In the genomic region with DNA sequence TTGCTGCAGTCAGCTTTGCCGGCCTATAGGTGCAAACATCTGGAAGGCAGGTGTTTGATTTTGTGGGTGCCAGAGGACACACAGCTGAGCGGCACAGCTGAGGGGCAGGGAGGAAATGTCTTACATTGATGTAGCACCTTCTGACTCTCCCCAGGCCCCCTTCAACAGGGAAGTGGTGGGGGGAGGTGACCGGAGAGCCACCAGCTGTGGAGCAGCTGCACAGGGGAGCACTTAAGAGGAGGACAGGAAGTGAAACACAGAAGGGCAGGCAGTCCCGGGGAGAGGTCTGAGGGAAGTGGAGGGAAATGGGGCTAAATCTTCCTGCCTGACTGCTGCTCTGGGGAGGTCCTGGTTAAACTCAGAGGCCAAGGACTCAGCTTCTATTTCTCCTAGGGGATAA, we compare ENCODE assay signal across 11 cellular contexts.
A peak's percentile ranks its signal among the peaks of the same experiment; 100 is the strongest.
DNase-seq lines count a peak whose midpoint lies in the region; ATAC-seq and TF ChIP-seq lines count a peak whose summit lies in the region.
"Had no signal": no experiment of that assay in that cellular context is flagged by ENCODE, and none has a peak within 500 bp of the region (broad histone marks: within the 10 kb centered on the region; RNA-seq: fewer than 3 reads in every experiment).

No MANE protein-coding gene starts in this region.

- no peaks in the 10 kb centered on the region for H3K4me1 ChIP-seq in BE2C

- TF ChIP-seq CTCF in BE2C (IDR thresholded peaks at IDR 0.05; ENCODE audit: low read depth, low read length), result no peak

- H3K9me3 ChIP-seq in BE2C, result no peaks in the 10 kb centered on the region

- H3K27me3 ChIP-seq in BE2C, result no peaks in the 10 kb centered on the region

- no peaks in the 10 kb centered on the region for H3K36me3 ChIP-seq in BE2C

- ATAC-seq in GM19043 (IDR thresholded peaks at IDR 0.05; ENCODE audit: low read depth, unreplicated experiment) (peak; percentile 85), HG02798 (IDR thresholded peaks at IDR 0.05; ENCODE audit: poor library complexity, unreplicated experiment) (peak; percentile 60), GM18517 (IDR thresholded peaks at IDR 0.05; ENCODE audit: unreplicated experiment) (no peak)
- ATAC-seq: Panc1 had no signal

- DNase-seq in NCI-H510A treated with DMSO at 0.1 percent for 48 hours (lab: John Stamatoyannopoulos, UW) (peak; percentile 38), left kidney (ENCODE audit: low read depth, low spot score) (peak; percentile 60), BE2C (no peak), ureter (ENCODE audit: low spot score) (no peak)
- DNase-seq: activated T-cell treated with anti-CD3 and anti-CD28 coated beads, Interleukin-2, amount 50 U/mL, for 24 hours; NCI-H1092 had no signal

- no peak overlapping the region for H3K4me3 ChIP-seq in BE2C (ENCODE audit: low read depth, low read length)
- H3K4me3 ChIP-seq: skin epidermis had no signal

Comparison
In these comparisons a context has a peak if more than half of its experiments do, and no peak if none do; other contexts are left out.
1. DNase-seq: peak in NCI-H510A treated with DMSO at 0.1 percent for 48 hours (single experiment) and left kidney (single experiment); none in BE2C (single experiment) and ureter (single experiment).